1 cellular context compared by ENCODE assay signal in genomic region chr4:112636688-112637551, GRCh38.
TF ChIP-seq lines count a peak whose summit lies in the region.

LARP7 (plus strand) TSS chr4:112637143; CDS start chr4:112644670, 7,527 bp downstream.
ZGRF1 (minus strand) TSS chr4:112636909; CDS start chr4:112633176, 3,733 bp downstream.

TF ChIP-seq in HEK293, 187 proteins besides CTCF, POLR2A, EP300 and RAD21 (continued from another document):
- TF ChIP-seq, protein P1, sequence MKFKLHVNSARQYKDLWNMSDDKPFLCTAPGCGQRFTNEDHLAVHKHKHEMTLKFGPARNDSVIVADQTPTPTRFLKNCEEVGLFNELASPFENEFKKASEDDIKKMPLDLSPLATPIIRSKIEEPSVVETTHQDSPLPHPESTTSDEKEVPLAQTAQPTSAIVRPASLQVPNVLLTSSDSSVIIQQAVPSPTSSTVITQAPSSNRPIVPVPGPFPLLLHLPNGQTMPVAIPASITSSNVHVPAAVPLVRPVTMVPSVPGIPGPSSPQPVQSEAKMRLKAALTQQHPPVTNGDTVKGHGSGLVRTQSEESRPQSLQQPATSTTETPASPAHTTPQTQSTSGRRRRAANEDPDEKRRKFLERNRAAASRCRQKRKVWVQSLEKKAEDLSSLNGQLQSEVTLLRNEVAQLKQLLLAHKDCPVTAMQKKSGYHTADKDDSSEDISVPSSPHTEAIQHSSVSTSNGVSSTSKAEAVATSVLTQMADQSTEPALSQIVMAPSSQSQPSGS (tag by site-specific recombination; IDR thresholded peaks at IDR 0.05; ENCODE audit: low read depth): peak; percentile 100
- TF ChIP-seq ZNF623 (tag by site-specific recombination; IDR thresholded peaks at IDR 0.05) (no peak), ZNF157 (tag by site-specific recombination; IDR thresholded peaks at IDR 0.05) (no peak), PRDM1 (tag by site-specific recombination; IDR thresholded peaks at IDR 0.05) (peak; percentile 45; the same call in 1 of the 2 replicates), ZNF146 (tag by site-specific recombination; IDR thresholded peaks at IDR 0.05) (no peak), ZNF639 (tag by site-specific recombination; IDR thresholded peaks at IDR 0.05) (no peak; the same call in 1 of the 2 replicates), SETDB1 (IDR thresholded peaks at IDR 0.05; ENCODE audit: insufficient read length, low read length) (peak; percentile 38), ZNF664 (tag by site-specific recombination; IDR thresholded peaks at IDR 0.05) (no peak), ZNF335 (tag by site-specific recombination; conservative IDR thresholded peaks at IDR 0.05) (peak; percentile 95), GLI4 (tag by site-specific recombination; IDR thresholded peaks at IDR 0.05) (no peak), ZNF112 (tag by site-specific recombination; IDR thresholded peaks at IDR 0.05) (no peak), ZNF211 (tag by site-specific recombination; IDR thresholded peaks at IDR 0.05; ENCODE audit: low read depth) (no peak), ZNF24 (tag by site-specific recombination; IDR thresholded peaks at IDR 0.05) (peak; percentile 62; the same call in 1 of the 2 replicates), SP2 (tag by site-specific recombination; IDR thresholded peaks at IDR 0.05) (peak; percentile 97), ZNF514 (tag by site-specific recombination; IDR thresholded peaks at IDR 0.05) (no peak), ZNF777 (tag by site-specific recombination; IDR thresholded peaks at IDR 0.05; ENCODE audit: borderline replicate concordance) (no peak), ZNF658 (tag by site-specific recombination; IDR thresholded peaks at IDR 0.05) (no peak), ZBTB10 (tag by site-specific recombination; IDR thresholded peaks at IDR 0.05) (peak; percentile 80), KLF8 (tag by site-specific recombination; IDR thresholded peaks at IDR 0.05) (peak; percentile 15), ZNF585B (tag by site-specific recombination; IDR thresholded peaks at IDR 0.05) (no peak), ZXDB (tag by site-specific recombination; IDR thresholded peaks at IDR 0.05) (peak; percentile 79), TSHZ1 (tag by site-specific recombination; IDR thresholded peaks at IDR 0.05; ENCODE audit: borderline replicate concordance) (peak; percentile 21; the same call in 1 of the 2 replicates), KLF17 (tag by site-specific recombination; IDR thresholded peaks at IDR 0.05) (no peak; the same call in 1 of the 2 replicates), SP7 (tag by site-specific recombination; IDR thresholded peaks at IDR 0.05) (peak; percentile 51), ZNF37A (tag by site-specific recombination; IDR thresholded peaks at IDR 0.05) (no peak), ZFHX2 (tag by site-specific recombination; conservative IDR thresholded peaks at IDR 0.05) (peak; percentile 71), ZNF416 (tag by site-specific recombination; IDR thresholded peaks at IDR 0.05) (no peak), SALL2 (tag by site-specific recombination; IDR thresholded peaks at IDR 0.05; ENCODE audit: borderline replicate concordance) (no peak), ZNF10 (tag by site-specific recombination; IDR thresholded peaks at IDR 0.05) (peak; percentile 97), ZNF830 (tag by site-specific recombination; IDR thresholded peaks at IDR 0.05; ENCODE audit: low read depth) (no peak), ZNF2 (tag by site-specific recombination; IDR thresholded peaks at IDR 0.05) (peak; percentile 19; the same call in 1 of the 2 replicates), ZNF776 (tag by site-specific recombination; IDR thresholded peaks at IDR 0.05; ENCODE audit: borderline replicate concordance) (no peak), ZNF324 (tag by site-specific recombination; IDR thresholded peaks at IDR 0.05) (peak; percentile 52; the same call in 1 of the 2 replicates), ZSCAN16 (tag by site-specific recombination; IDR thresholded peaks at IDR 0.05) (no peak)
- TF ChIP-seq, protein P2, sequence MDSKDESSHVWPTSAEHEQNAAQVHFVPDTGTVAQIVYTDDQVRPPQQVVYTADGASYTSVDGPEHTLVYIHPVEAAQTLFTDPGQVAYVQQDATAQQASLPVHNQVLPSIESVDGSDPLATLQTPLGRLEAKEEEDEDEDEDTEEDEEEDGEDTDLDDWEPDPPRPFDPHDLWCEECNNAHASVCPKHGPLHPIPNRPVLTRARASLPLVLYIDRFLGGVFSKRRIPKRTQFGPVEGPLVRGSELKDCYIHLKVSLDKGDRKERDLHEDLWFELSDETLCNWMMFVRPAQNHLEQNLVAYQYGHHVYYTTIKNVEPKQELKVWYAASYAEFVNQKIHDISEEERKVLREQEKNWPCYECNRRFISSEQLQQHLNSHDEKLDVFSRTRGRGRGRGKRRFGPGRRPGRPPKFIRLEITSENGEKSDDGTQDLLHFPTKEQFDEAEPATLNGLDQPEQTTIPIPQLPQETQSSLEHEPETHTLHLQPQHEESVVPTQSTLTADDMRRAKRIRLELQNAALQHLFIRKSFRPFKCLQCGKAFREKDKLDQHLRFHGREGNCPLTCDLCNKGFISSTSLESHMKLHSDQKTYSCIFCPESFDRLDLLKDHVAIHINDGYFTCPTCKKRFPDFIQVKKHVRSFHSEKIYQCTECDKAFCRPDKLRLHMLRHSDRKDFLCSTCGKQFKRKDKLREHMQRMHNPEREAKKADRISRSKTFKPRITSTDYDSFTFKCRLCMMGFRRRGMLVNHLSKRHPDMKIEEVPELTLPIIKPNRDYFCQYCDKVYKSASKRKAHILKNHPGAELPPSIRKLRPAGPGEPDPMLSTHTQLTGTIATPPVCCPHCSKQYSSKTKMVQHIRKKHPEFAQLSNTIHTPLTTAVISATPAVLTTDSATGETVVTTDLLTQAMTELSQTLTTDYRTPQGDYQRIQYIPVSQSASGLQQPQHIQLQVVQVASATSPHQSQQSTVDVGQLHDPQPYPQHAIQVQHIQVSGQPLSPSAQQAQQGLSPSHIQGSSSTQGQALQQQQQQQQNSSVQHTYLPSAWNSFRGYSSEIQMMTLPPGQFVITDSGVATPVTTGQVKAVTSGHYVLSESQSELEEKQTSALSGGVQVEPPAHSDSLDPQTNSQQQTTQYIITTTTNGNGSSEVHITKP (tag by site-specific recombination; IDR thresholded peaks at IDR 0.05): peak; percentile 90
- TF ChIP-seq, protein P3, sequence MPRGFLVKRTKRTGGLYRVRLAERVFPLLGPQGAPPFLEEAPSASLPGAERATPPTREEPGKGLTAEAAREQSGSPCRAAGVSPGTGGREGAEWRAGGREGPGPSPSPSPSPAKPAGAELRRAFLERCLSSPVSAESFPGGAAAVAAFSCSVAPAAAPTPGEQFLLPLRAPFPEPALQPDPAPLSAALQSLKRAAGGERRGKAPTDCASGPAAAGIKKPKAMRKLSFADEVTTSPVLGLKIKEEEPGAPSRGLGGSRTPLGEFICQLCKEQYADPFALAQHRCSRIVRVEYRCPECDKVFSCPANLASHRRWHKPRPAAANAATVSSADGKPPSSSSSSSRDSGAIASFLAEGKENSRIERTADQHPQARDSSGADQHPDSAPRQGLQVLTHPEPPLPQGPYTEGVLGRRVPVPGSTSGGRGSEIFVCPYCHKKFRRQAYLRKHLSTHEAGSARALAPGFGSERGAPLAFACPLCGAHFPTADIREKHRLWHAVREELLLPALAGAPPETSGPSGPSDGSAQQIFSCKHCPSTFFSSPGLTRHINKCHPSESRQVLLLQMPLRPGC (tag by site-specific recombination; IDR thresholded peaks at IDR 0.05): no peak; the same call in 1 of the 2 replicates
- TF ChIP-seq, protein P4, sequence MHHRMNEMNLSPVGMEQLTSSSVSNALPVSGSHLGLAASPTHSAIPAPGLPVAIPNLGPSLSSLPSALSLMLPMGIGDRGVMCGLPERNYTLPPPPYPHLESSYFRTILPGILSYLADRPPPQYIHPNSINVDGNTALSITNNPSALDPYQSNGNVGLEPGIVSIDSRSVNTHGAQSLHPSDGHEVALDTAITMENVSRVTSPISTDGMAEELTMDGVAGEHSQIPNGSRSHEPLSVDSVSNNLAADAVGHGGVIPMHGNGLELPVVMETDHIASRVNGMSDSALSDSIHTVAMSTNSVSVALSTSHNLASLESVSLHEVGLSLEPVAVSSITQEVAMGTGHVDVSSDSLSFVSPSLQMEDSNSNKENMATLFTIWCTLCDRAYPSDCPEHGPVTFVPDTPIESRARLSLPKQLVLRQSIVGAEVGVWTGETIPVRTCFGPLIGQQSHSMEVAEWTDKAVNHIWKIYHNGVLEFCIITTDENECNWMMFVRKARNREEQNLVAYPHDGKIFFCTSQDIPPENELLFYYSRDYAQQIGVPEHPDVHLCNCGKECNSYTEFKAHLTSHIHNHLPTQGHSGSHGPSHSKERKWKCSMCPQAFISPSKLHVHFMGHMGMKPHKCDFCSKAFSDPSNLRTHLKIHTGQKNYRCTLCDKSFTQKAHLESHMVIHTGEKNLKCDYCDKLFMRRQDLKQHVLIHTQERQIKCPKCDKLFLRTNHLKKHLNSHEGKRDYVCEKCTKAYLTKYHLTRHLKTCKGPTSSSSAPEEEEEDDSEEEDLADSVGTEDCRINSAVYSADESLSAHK (tag by site-specific recombination; IDR thresholded peaks at IDR 0.05): peak; percentile 34; the same call in 1 of the 2 replicates
